ENCODE assay signal across 8 cellular contexts in genomic region chr2:70086278-70086837, GRCh38. TPM values are rescaled to one million over a fixed set of nuclear protein-coding genes. Genes with fewer than 3 reads are reported as not detected.
A peak's percentile ranks its signal among the peaks of the same experiment; 100 is the strongest.
DNase-seq lines count a peak whose midpoint lies in the region; ATAC-seq and TF ChIP-seq lines count a peak whose summit lies in the region.

No MANE protein-coding gene starts in this region.

- TF ChIP-seq CTCF in brain (conservative IDR thresholded peaks at IDR 0.05) = no peak

- peak overlapping the region; percentile 99 for H3K27ac ChIP-seq in iPS-18a (ENCODE audit: low read length)

- H3K27me3 Mint-ChIP-seq in brain = peaks cover 14% of the 10 kb centered on the region

- H3K4me1 ChIP-seq in iPS-18a (ENCODE audit: control insufficient read depth, low read depth, low read length) = peaks cover 35% of the 10 kb centered on the region

- peak overlapping the region; percentile 100 for H3K27ac Mint-ChIP-seq in brain

- H3K36me3 ChIP-seq in iPS-18a (ENCODE audit: control insufficient read depth, low read depth, low read length) = peaks cover 29% of the 10 kb centered on the region

- H3K9me3 ChIP-seq in iPS-18a (ENCODE audit: control insufficient read depth, low read depth, low read length) = no peaks in the 10 kb centered on the region

- peak; percentile 46 for ATAC-seq in GM18498 (IDR thresholded peaks at IDR 0.05; ENCODE audit: unreplicated experiment)
- peak; percentile 39 for ATAC-seq in HG02852 (IDR thresholded peaks at IDR 0.05; ENCODE audit: unreplicated experiment)
- no peak for ATAC-seq in GM18519 (IDR thresholded peaks at IDR 0.05; ENCODE audit: low FRiP score, unreplicated experiment)

- DNase-seq in NCI-H1694 treated with DMSO at 0.1 percent for 48 hours (lab: John Stamatoyannopoulos, UW) = peak; percentile 90
- DNase-seq in UCSD-AML1 (lab: John Stamatoyannopoulos, UW; ENCODE audit: unreplicated experiment) = peak; percentile 88
- DNase-seq in skeletal muscle cell (ENCODE audit: low read depth) = peak; percentile 55

- no peaks in the 10 kb centered on the region for H3K27me3 ChIP-seq in iPS-18a (ENCODE audit: control insufficient read depth, insufficient read depth, low read length)

- peak overlapping the region; percentile 90 for H3K4me3 ChIP-seq in iPS-18a (ENCODE audit: low read length)
- peak overlapping the region; percentile 62 for H3K4me3 ChIP-seq in skeletal muscle cell (ENCODE audit: low read depth, low read length)

- H3K9ac ChIP-seq in iPS-18a (ENCODE audit: low read length) = peak overlapping the region; percentile 100

- peak overlapping the region; percentile 89 to 99 (median 96) for H3K4me3 Mint-ChIP-seq in brain

- H3K36me3 Mint-ChIP-seq in brain = peaks cover 52% of the 10 kb centered on the region

- H3K9me3 Mint-ChIP-seq in brain = peaks cover 0 to 14% (median 6%) of the 10 kb centered on the region in 5 experiments

- H3K4me1 Mint-ChIP-seq in brain = peaks cover 55% of the 10 kb centered on the region

RNA-seq across cellular contexts. Expression of gene PCBP1, which starts 0.9 kb away (rescaled TPM):
- polyA plus RNA-seq in brain (ENCODE audit: insufficient read depth, low read depth, low replicate concordance) = 363 TPM
